Comparison of ENCODE assay signal across 2 cellular contexts in the genomic region with DNA sequence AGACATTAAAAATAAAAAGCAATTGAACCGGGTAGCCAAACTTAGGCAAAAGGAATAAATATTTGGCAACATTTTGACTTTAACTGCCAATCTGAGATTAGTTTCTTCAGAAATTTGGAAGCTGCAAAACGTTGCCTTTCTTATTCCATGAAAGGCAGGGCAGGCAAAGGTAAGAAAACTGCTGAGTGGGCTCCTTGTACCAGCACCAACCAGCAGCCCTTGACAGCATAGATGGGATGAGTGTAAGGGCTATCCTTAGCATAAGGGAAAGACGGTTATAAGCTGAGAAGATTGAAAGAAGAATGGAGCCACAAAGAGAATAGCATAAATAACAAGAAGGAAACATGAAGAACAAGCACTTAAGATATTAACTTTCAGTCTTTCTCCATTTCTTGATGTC.
TF ChIP-seq lines count a peak whose summit lies in the region.

No MANE protein-coding gene starts in this region.

TF ChIP-seq in HepG2, 621 proteins besides CTCF, POLR2A, EP300 and RAD21:
- TF ChIP-seq MAFF (IDR thresholded peaks at IDR 0.05; ENCODE audit: low read depth, low read length) (0 out of 2 replicates have a peak, but pooled peaks have one; percentile 37), MAFK (conservative IDR thresholded peaks at IDR 0.05 in 1 of 2, IDR thresholded peaks at IDR 0.05 in 1 of 2; ENCODE audit: low read length in 2 of 2) (peak; percentile 42 to 64; a peak in 3 of 4 replicates), HES4 (CRISPR knock-in tag; IDR thresholded peaks at IDR 0.05; ENCODE audit: borderline replicate concordance) (no peak)
- TF ChIP-seq, protein P1, sequence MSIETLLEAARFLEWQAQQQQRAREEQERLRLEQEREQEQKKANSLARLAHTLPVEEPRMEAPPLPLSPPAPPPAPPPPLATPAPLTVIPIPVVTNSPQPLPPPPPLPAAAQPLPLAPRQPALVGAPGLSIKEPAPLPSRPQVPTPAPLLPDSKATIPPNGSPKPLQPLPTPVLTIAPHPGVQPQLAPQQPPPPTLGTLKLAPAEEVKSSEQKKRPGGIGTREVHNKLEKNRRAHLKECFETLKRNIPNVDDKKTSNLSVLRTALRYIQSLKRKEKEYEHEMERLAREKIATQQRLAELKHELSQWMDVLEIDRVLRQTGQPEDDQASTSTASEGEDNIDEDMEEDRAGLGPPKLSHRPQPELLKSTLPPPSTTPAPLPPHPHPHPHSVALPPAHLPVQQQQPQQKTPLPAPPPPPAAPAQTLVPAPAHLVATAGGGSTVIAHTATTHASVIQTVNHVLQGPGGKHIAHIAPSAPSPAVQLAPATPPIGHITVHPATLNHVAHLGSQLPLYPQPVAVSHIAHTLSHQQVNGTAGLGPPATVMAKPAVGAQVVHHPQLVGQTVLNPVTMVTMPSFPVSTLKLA (IDR thresholded peaks at IDR 0.05), result no peak

TF ChIP-seq in GM12878, 131 proteins besides CTCF, POLR2A, EP300 and RAD21:
- TF ChIP-seq HDGF (IDR thresholded peaks at IDR 0.05), result no peak
- TF ChIP-seq, protein P2, sequence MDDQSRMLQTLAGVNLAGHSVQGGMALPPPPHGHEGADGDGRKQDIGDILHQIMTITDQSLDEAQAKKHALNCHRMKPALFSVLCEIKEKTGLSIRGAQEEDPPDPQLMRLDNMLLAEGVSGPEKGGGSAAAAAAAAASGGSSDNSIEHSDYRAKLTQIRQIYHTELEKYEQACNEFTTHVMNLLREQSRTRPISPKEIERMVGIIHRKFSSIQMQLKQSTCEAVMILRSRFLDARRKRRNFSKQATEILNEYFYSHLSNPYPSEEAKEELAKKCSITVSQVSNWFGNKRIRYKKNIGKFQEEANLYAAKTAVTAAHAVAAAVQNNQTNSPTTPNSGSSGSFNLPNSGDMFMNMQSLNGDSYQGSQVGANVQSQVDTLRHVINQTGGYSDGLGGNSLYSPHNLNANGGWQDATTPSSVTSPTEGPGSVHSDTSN (IDR thresholded peaks at IDR 0.05; ENCODE audit: insufficient replicate concordance, low read depth, low read length), result no peak
- no peak for TF ChIP-seq RAD51 (IDR thresholded peaks at IDR 0.05)
- TF ChIP-seq, protein P3, sequence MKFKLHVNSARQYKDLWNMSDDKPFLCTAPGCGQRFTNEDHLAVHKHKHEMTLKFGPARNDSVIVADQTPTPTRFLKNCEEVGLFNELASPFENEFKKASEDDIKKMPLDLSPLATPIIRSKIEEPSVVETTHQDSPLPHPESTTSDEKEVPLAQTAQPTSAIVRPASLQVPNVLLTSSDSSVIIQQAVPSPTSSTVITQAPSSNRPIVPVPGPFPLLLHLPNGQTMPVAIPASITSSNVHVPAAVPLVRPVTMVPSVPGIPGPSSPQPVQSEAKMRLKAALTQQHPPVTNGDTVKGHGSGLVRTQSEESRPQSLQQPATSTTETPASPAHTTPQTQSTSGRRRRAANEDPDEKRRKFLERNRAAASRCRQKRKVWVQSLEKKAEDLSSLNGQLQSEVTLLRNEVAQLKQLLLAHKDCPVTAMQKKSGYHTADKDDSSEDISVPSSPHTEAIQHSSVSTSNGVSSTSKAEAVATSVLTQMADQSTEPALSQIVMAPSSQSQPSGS (IDR thresholded peaks at IDR 0.05; ENCODE audit: low read length), result no peak
- TF ChIP-seq BCL11A (IDR thresholded peaks at IDR 0.05; ENCODE audit: low read depth, low read length), result no peak
- TF ChIP-seq, protein P4, sequence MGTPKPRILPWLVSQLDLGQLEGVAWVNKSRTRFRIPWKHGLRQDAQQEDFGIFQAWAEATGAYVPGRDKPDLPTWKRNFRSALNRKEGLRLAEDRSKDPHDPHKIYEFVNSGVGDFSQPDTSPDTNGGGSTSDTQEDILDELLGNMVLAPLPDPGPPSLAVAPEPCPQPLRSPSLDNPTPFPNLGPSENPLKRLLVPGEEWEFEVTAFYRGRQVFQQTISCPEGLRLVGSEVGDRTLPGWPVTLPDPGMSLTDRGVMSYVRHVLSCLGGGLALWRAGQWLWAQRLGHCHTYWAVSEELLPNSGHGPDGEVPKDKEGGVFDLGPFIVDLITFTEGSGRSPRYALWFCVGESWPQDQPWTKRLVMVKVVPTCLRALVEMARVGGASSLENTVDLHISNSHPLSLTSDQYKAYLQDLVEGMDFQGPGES (IDR thresholded peaks at IDR 0.05), result no peak
- no peak for TF ChIP-seq NR2C1 (IDR thresholded peaks at IDR 0.05)
